ENCODE assay signal across 8 cellular contexts in genomic region chr10:128063736-128064614, GRCh38.
A peak's percentile ranks its signal among the peaks of the same experiment; 100 is the strongest.
DNase-seq lines count a peak whose midpoint lies in the region; ATAC-seq, FAIRE-seq and TF ChIP-seq lines count a peak whose summit lies in the region.

No MANE protein-coding gene starts in this region.

- no peaks in the 10 kb centered on the region for H3K9me3 Mint-ChIP-seq in T-helper 1 cell treated with Interleukin-12 subunit alpha and Interleukin-12 subunit beta and Interleukin-4 antibody, amounts not matched to agents 30 μg/mL and 1 μg/mL, for 36 hours

- H3K27me3 ChIP-seq in esophagus (ENCODE audit: control insufficient read depth in 1 of 2, insufficient read depth in 2 of 2, low read length in 2 of 2) = no peaks in the 10 kb centered on the region
- no peaks in the 10 kb centered on the region for H3K27me3 ChIP-seq in small intestine (ENCODE audit: control insufficient read depth in 2 of 2, insufficient read depth in 2 of 2, low read length in 2 of 2)

- TF ChIP-seq CTCF in GM13976 (IDR thresholded peaks at IDR 0.05; ENCODE audit: borderline replicate concordance, control extremely low read depth, extremely low read depth, insufficient read depth, missing control alignments) (no peak), D721Med (IDR thresholded peaks at IDR 0.05; ENCODE audit: insufficient read depth, missing control alignments) (no peak)

- peak; percentile 24 for ATAC-seq in HG02759 (IDR thresholded peaks at IDR 0.05; ENCODE audit: unreplicated experiment)

- peak; percentile 64 for DNase-seq in GM13976 (ENCODE audit: low spot score)
- DNase-seq in small intestine = no peak
- DNase-seq in NCI-H82 (lab: John Stamatoyannopoulos, UW) = no peak
- DNase-seq in D721Med (ENCODE audit: insufficient read length, low spot score) = no peak
- no peak for DNase-seq in GM19240 (ENCODE audit: insufficient read length, low spot score)

- peak overlapping the region; percentile 91 for H3K27ac Mint-ChIP-seq in T-helper 1 cell treated with Interleukin-12 subunit alpha and Interleukin-12 subunit beta and Interleukin-4 antibody, amounts not matched to agents 30 μg/mL and 1 μg/mL, for 36 hours

- H3K4me1 ChIP-seq in esophagus (ENCODE audit: control insufficient read depth in 2 of 2, insufficient read depth in 2 of 2, low read length in 1 of 2) (peaks cover 4 to 10% of the 10 kb centered on the region in 2 donors), small intestine (ENCODE audit: control insufficient read depth in 2 of 2, insufficient read depth in 1 of 2, low read depth in 1 of 2, low read length in 1 of 2) (peaks cover 0 to 4% of the 10 kb centered on the region in 2 donors)

- H3K9me3 ChIP-seq in esophagus (ENCODE audit: control insufficient read depth in 2 of 2, insufficient read depth in 1 of 2, low read depth in 1 of 2, low read length in 1 of 2) (peaks cover 0 to 5% of the 10 kb centered on the region in 2 donors), small intestine (ENCODE audit: control insufficient read depth, low read depth) (no peaks in the 10 kb centered on the region)

- H3K27ac ChIP-seq in esophagus (ENCODE audit: low read depth in 2 of 2, low read length in 1 of 2) (peak overlapping the region; percentile 65 to 67), small intestine (ENCODE audit: low read depth in 1 of 2, low read length in 1 of 2) (peak overlapping the region; percentile 25 to 79)

- peak overlapping the region; percentile 75 for H3K4me3 Mint-ChIP-seq in T-helper 1 cell treated with Interleukin-12 subunit alpha and Interleukin-12 subunit beta and Interleukin-4 antibody, amounts not matched to agents 30 μg/mL and 1 μg/mL, for 36 hours

- H3K36me3 ChIP-seq in esophagus (ENCODE audit: control insufficient read depth in 2 of 2, insufficient read depth in 2 of 2, low read length in 1 of 2) (peaks cover 10 to 41% of the 10 kb centered on the region in 2 donors), small intestine (ENCODE audit: control insufficient read depth in 2 of 2, insufficient read depth in 2 of 2, low read length in 2 of 2) (peaks cover 0 to 4% of the 10 kb centered on the region in 2 donors)

- FAIRE-seq in small intestine (lab: Jason Lieb, UNC) (no peak), D721Med (lab: Jason Lieb, UNC) (no peak)

- 58 to 73% methylated on average over 14 of the region's 14 CpGs for WGBS in esophagus, 2 donors
- WGBS in small intestine, 3 donors = 70 to 91% (median 81%) methylated on average over 14 of the region's 14 CpGs

- peaks cover 47% of the 10 kb centered on the region for H3K36me3 Mint-ChIP-seq in T-helper 1 cell treated with Interleukin-12 subunit alpha and Interleukin-12 subunit beta and Interleukin-4 antibody, amounts not matched to agents 30 μg/mL and 1 μg/mL, for 36 hours (ENCODE audit: low read depth)

- peaks cover 51% of the 10 kb centered on the region for H3K4me1 Mint-ChIP-seq in T-helper 1 cell treated with Interleukin-12 subunit alpha and Interleukin-12 subunit beta and Interleukin-4 antibody, amounts not matched to agents 30 μg/mL and 1 μg/mL, for 36 hours (ENCODE audit: low read depth)

- H3K27me3 Mint-ChIP-seq in T-helper 1 cell treated with Interleukin-12 subunit alpha and Interleukin-12 subunit beta and Interleukin-4 antibody, amounts not matched to agents 30 μg/mL and 1 μg/mL, for 36 hours (ENCODE audit: low read depth) = no peaks in the 10 kb centered on the region

- H3K4me3 ChIP-seq in esophagus (ENCODE audit: low read depth in 1 of 2, low read length in 2 of 2) (no peak overlapping the region), small intestine (ENCODE audit: low read depth in 1 of 2, low read length in 2 of 2) (no peak overlapping the region)

- in situ Hi-C loops in GM13976 (cut with MboI; ENCODE audit: low sequenced_read_pairs, unreplicated experiment) = no loop called here
